1 cellular context compared by ENCODE assay signal in the genomic region with DNA sequence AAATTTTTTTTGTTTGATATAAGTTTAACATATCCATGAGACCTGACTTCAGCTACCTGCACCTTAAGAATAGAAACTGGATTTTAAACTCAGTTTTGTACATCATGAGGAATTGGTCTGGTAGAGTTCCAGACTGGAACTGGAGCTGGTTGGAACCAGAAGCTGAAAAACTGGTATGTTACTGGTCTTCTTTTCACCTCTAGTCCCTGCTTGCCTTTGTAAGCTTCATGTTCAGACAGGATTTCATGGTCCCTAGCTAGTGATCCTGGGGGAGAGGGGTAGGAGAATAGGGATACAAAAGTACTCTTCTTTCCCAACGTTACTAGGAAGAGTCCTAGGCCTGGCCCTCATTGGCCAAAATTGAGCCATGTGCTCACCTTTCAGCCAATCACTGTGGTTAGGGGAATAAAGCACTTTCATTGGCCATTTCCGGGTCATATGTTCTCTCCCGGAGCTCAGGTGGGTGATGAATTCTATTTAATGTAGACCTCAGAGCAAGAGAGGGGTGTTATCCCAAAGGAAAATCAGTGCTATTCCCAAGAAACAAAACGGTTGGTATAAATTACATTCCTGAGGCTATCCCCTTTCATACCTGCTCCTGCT.
A peak's percentile ranks its signal among the peaks of the same experiment; 100 is the strongest.
TF ChIP-seq lines count a peak whose summit lies in the region.

No MANE protein-coding gene starts in this region.

TF ChIP-seq in HepG2, 621 proteins besides CTCF, POLR2A, EP300 and RAD21:
- TF ChIP-seq HIC2 (CRISPR knock-in tag; IDR thresholded peaks at IDR 0.05; ENCODE audit: low read depth) = no peak
- 0 out of 2 replicates have a peak, but pooled peaks have one; percentile 21 for TF ChIP-seq NFYB (CRISPR knock-in tag; IDR thresholded peaks at IDR 0.05)
TF ChIP-seq in HepG2: peak in this region for 1.
